Comparison of ENCODE assay signal across 20 cellular contexts in genomic region chrX:77427586-77427985, GRCh38. TPM values are rescaled to one million over a fixed set of nuclear protein-coding genes. Genes with fewer than 3 reads are reported as not detected.
A peak's percentile ranks its signal among the peaks of the same experiment; 100 is the strongest.
DNase-seq lines count a peak whose midpoint lies in the region; ATAC-seq, FAIRE-seq and TF ChIP-seq lines count a peak whose summit lies in the region.
"Had no signal": no experiment of that assay in that cellular context is flagged by ENCODE, and none has a peak within 500 bp of the region (broad histone marks: within the 10 kb centered on the region; RNA-seq: fewer than 3 reads in every experiment).

No MANE protein-coding gene starts in this region.

- no peak overlapping the region for H3K4me3 ChIP-seq in left ventricle myocardium inferior
- no peak overlapping the region for H3K4me3 ChIP-seq in endothelial cell of umbilical vein (replicated peaks in 1 of 3; ENCODE audit: insufficient read depth in 1 of 3, low read depth in 1 of 3, low read length in 3 of 3)
- no peak overlapping the region for H3K4me3 ChIP-seq in small intestine (ENCODE audit: low read depth in 1 of 2, low read length in 2 of 2)
- H3K4me3 ChIP-seq: BLaER1 had no signal

- BruUV-seq in endothelial cell of umbilical vein (replicated peaks; lab: Mats Ljungman, UMichigan) = no TSS peak

- H3K27ac Mint-ChIP-seq in nephron = peak overlapping the region in 2 of 3 experiments; percentile 44 to 76
- H3K27ac Mint-ChIP-seq in activated T-helper 2 cell treated with anti-CD3 and anti-CD28 coated beads, Interferon-gamma antibody, Interleukin-2, Interleukin-4, amounts not matched to agents 10 μg/mL and 5 μg/mL and 100 μg/mL, durations not matched to agents 14 hours and 24 hours and 36 hours = no peak overlapping the region
- H3K27ac Mint-ChIP-seq: CD8-positive, alpha-beta memory T cell had no signal

- no peaks in the 10 kb centered on the region for H3K9me1 ChIP-seq in endothelial cell of umbilical vein (replicated peaks; ENCODE audit: control insufficient read depth, extremely low read depth, insufficient read depth, low read length)

- H2AFZ ChIP-seq in endothelial cell of umbilical vein (ENCODE audit: low read depth, low read length) = peak overlapping the region; percentile 23

- H3K4me1 Mint-ChIP-seq in nephron = peaks cover 24% of the 10 kb centered on the region
- H3K4me1 Mint-ChIP-seq in activated T-helper 2 cell treated with anti-CD3 and anti-CD28 coated beads, Interferon-gamma antibody, Interleukin-2, Interleukin-4, amounts not matched to agents 10 μg/mL and 5 μg/mL and 100 μg/mL, durations not matched to agents 14 hours and 24 hours and 36 hours (ENCODE audit: low read depth) = no peaks in the 10 kb centered on the region
- H3K4me1 Mint-ChIP-seq: CD8-positive, alpha-beta memory T cell had no signal

- no peaks in the 10 kb centered on the region for H3K4me1 ChIP-seq in left ventricle myocardium inferior
- peaks cover 21% of the 10 kb centered on the region for H3K4me1 ChIP-seq in endothelial cell of umbilical vein (ENCODE audit: control insufficient read depth, extremely low read depth, insufficient read depth, low read length)
- H3K4me1 ChIP-seq in small intestine (ENCODE audit: control insufficient read depth in 2 of 2, insufficient read depth in 1 of 2, low read depth in 1 of 2, low read length in 1 of 2) = no peaks in the 10 kb centered on the region
- H3K4me1 ChIP-seq: BLaER1, Caco-2 had no signal

- H4K20me1 ChIP-seq in endothelial cell of umbilical vein (replicated peaks; ENCODE audit: control insufficient read depth, extremely low read depth, insufficient read depth, low read length) = no peaks in the 10 kb centered on the region
- H4K20me1 ChIP-seq: BLaER1 had no signal

- no peaks in the 10 kb centered on the region for H3K79me2 ChIP-seq in endothelial cell of umbilical vein (ENCODE audit: control insufficient read depth, insufficient read depth, low read length)

- H3K36me3 ChIP-seq in left ventricle myocardium inferior (no peaks in the 10 kb centered on the region), endothelial cell of umbilical vein (ENCODE audit: control insufficient read depth in 2 of 2, extremely low read depth in 1 of 2, insufficient read depth in 2 of 2, low read length in 2 of 2) (no peaks in the 10 kb centered on the region), small intestine (ENCODE audit: control insufficient read depth in 2 of 2, insufficient read depth in 2 of 2, low read length in 2 of 2) (no peaks in the 10 kb centered on the region)
- H3K36me3 ChIP-seq: BLaER1 had no signal

- H3K9me3 ChIP-seq in left ventricle myocardium inferior (replicated peaks) (no peaks in the 10 kb centered on the region), endothelial cell of umbilical vein (replicated peaks; ENCODE audit: control insufficient read depth, insufficient read depth, low read length) (no peaks in the 10 kb centered on the region), small intestine (ENCODE audit: control insufficient read depth, low read depth) (no peaks in the 10 kb centered on the region)
- H3K9me3 ChIP-seq: BLaER1, Caco-2 had no signal

- H3K27ac ChIP-seq in left ventricle myocardium inferior (replicated peaks) (peak overlapping the region; percentile 16), endothelial cell of umbilical vein (ENCODE audit: insufficient read depth, low read depth, low read length) (peak overlapping the region; percentile 57), small intestine (ENCODE audit: low read depth in 1 of 2, low read length in 1 of 2) (no peak overlapping the region)
- H3K27ac ChIP-seq: 22Rv1, BLaER1 had no signal

- intact Hi-C loops in left ventricle myocardium inferior (cut with micrococcal nuclease) = no loop called here
- intact Hi-C loops in Right ventricle myocardium inferior (cut with DNase I) = no loop called here
- intact Hi-C loops in endothelial cell of umbilical vein (cut with micrococcal nuclease) = no loop called here
- intact Hi-C loops in activated T-helper 2 cell treated with anti-CD3 and anti-CD28 coated beads, Interferon-gamma antibody, Interleukin-2, Interleukin-4, amounts not matched to agents 10 μg/mL and 5 μg/mL and 100 μg/mL, durations not matched to agents 14 hours and 24 hours and 36 hours (cut with micrococcal nuclease) = no loop called here

- FAIRE-seq in endothelial cell of umbilical vein (lab: Jason Lieb, UNC) = no peak
- no peak for FAIRE-seq in small intestine (lab: Jason Lieb, UNC)

- no peak for TF ChIP-seq POLR2A in endothelial cell of umbilical vein (IDR thresholded peaks at IDR 0.05; ENCODE audit: low read depth, low read length)

- TF ChIP-seq CTCF in left ventricle myocardium inferior (IDR thresholded peaks at IDR 0.05; ENCODE audit: borderline replicate concordance) (no peak), endothelial cell of umbilical vein (IDR thresholded peaks at IDR 0.05; ENCODE audit: extremely low read depth in 1 of 2, insufficient read depth in 1 of 2, low read depth in 1 of 2, low read length in 2 of 2) (no peak), nephron (IDR thresholded peaks at IDR 0.05; ENCODE audit: unreplicated experiment in 3 of 3) (no peak)

- peaks cover 5% of the 10 kb centered on the region for H3K27me3 Mint-ChIP-seq in nephron (ENCODE audit: low read depth)
- H3K27me3 Mint-ChIP-seq in activated T-helper 2 cell treated with anti-CD3 and anti-CD28 coated beads, Interferon-gamma antibody, Interleukin-2, Interleukin-4, amounts not matched to agents 10 μg/mL and 5 μg/mL and 100 μg/mL, durations not matched to agents 14 hours and 24 hours and 36 hours (ENCODE audit: low read depth) = no peaks in the 10 kb centered on the region

- H3K27me3 ChIP-seq in left ventricle myocardium inferior (ENCODE audit: low read depth) = no peaks in the 10 kb centered on the region
- H3K27me3 ChIP-seq in endothelial cell of umbilical vein (ENCODE audit: control insufficient read depth in 2 of 2, insufficient read depth in 2 of 2, low read length in 2 of 2) = no peaks in the 10 kb centered on the region
- H3K27me3 ChIP-seq in small intestine (ENCODE audit: control insufficient read depth in 2 of 2, insufficient read depth in 2 of 2, low read length in 2 of 2) = no peaks in the 10 kb centered on the region

- H3K4me3 Mint-ChIP-seq in nephron = no peak overlapping the region
- H3K4me3 Mint-ChIP-seq in activated T-helper 2 cell treated with anti-CD3 and anti-CD28 coated beads, Interferon-gamma antibody, Interleukin-2, Interleukin-4, amounts not matched to agents 10 μg/mL and 5 μg/mL and 100 μg/mL, durations not matched to agents 14 hours and 24 hours and 36 hours (ENCODE audit: low read depth) = no peak overlapping the region
- H3K4me3 Mint-ChIP-seq: CD8-positive, alpha-beta memory T cell; H9 had no signal

- H3K36me3 Mint-ChIP-seq in nephron (ENCODE audit: low read depth) = no peaks in the 10 kb centered on the region
- no peaks in the 10 kb centered on the region for H3K36me3 Mint-ChIP-seq in activated T-helper 2 cell treated with anti-CD3 and anti-CD28 coated beads, Interferon-gamma antibody, Interleukin-2, Interleukin-4, amounts not matched to agents 10 μg/mL and 5 μg/mL and 100 μg/mL, durations not matched to agents 14 hours and 24 hours and 36 hours (ENCODE audit: low read depth)
- H3K36me3 Mint-ChIP-seq: CD8-positive, alpha-beta memory T cell had no signal

- 80 to 100% (median 93%) methylated on average over 1 of the region's 1 CpG for WGBS in small intestine, 3 donors

- no peak overlapping the region for H3K9ac ChIP-seq in endothelial cell of umbilical vein (replicated peaks; ENCODE audit: extremely low read depth, insufficient read depth, low read length)
- H3K9ac ChIP-seq: BLaER1 had no signal

- peaks cover 10% of the 10 kb centered on the region for H3K9me3 Mint-ChIP-seq in nephron
- no peaks in the 10 kb centered on the region for H3K9me3 Mint-ChIP-seq in activated T-helper 2 cell treated with anti-CD3 and anti-CD28 coated beads, Interferon-gamma antibody, Interleukin-2, Interleukin-4, amounts not matched to agents 10 μg/mL and 5 μg/mL and 100 μg/mL, durations not matched to agents 14 hours and 24 hours and 36 hours
- H3K9me3 Mint-ChIP-seq: CD8-positive, alpha-beta memory T cell had no signal

- POLR2A ChIA-PET in endothelial cell of umbilical vein (lab: Charles Lee) = no interaction called here

- no peak overlapping the region for H3K4me2 ChIP-seq in endothelial cell of umbilical vein (ENCODE audit: insufficient read depth, low read length)
- H3K4me2 ChIP-seq: BLaER1 had no signal

- dilution Hi-C loops in endothelial cell of umbilical vein (cut with MboI; ENCODE audit: extremely low pct_ligation_motif_present, low sequenced_read_pairs) = no loop called here

- DNase-seq in left ventricle myocardium inferior (no peak), Right ventricle myocardium inferior (ENCODE audit: missing footprints) (no peak), endothelial cell of umbilical vein (ENCODE audit: low read depth, low spot score) (no peak), NCI-H146 (lab: John Stamatoyannopoulos, UW) (no peak), small intestine (no peak)
- no peak for DNase-seq in stimulated activated CD8-positive, alpha-beta memory T cell treated with anti-CD3 and anti-CD28 coated beads, Interleukin-4, amount 100 ng/mL, for 48 hours
- DNase-seq in activated T-helper 2 cell treated with anti-CD3 and anti-CD28 coated beads, Interferon-gamma antibody, Interleukin-2, Interleukin-4, amounts not matched to agents 10 μg/mL and 5 μg/mL and 100 μg/mL, durations not matched to agents 14 hours and 24 hours and 36 hours (ENCODE audit: low spot score) = no peak
- DNase-seq: AML-193; Caco-2; CD8-positive, alpha-beta memory T cell; DND-41; GF-D8; GOT3; H9; IMR-90 had no signal

- ATAC-seq in Right ventricle myocardium inferior = no peak

- CTCF ChIA-PET in endothelial cell of umbilical vein (lab: Charles Lee) = no interaction called here

TF ChIP-seq in endothelial cell of umbilical vein, 7 proteins besides CTCF, POLR2A, EP300 and RAD21:
- no peak for TF ChIP-seq POLR2AphosphoS5 (IDR thresholded peaks at IDR 0.05; ENCODE audit: insufficient read depth, low read depth, low read length)

RNA-seq across cellular contexts. Expression of gene FGF16, which starts 19.6 kb away (rescaled TPM):
- 0.14 TPM for total RNA-seq in left ventricle myocardium inferior
- 0.24 TPM for total RNA-seq in Right ventricle myocardium inferior
- total RNA-seq in endothelial cell of umbilical vein = 3.1 and 5.1 TPM in 2 replicates
- polyA plus RNA-seq in endothelial cell of umbilical vein = 3.1 and 3.8 TPM in 2 replicates
- 3.1 TPM in 2 replicates for polyA plus RNA-seq in endothelial cell of umbilical vein (2011; cell fraction: cytosol; rRNA removed)
- polyA plus RNA-seq in endothelial cell of umbilical vein (2011; cell fraction: nucleus; rRNA removed) = 1.7 and 1.9 TPM in 2 replicates
- 10.5 and 10.9 TPM in 2 replicates for polyA plus RNA-seq in endothelial cell of umbilical vein (2012)
- 1.4 and 1.6 TPM in 2 replicates for polyA minus RNA-seq in endothelial cell of umbilical vein
- polyA minus RNA-seq in endothelial cell of umbilical vein (2011; cell fraction: cytosol; rRNA and poly(A)+ RNA removed) = not detected
- 1.4 and 1.8 TPM in 2 replicates for polyA minus RNA-seq in endothelial cell of umbilical vein (2011; cell fraction: nucleus; rRNA and poly(A)+ RNA removed)
- not detected in 2 replicates for total RNA-seq in activated T-helper 2 cell treated with anti-CD3 and anti-CD28 coated beads, Interferon-gamma antibody, Interleukin-2, Interleukin-4, amounts not matched to agents 10 μg/mL and 5 μg/mL and 100 μg/mL, durations not matched to agents 14 hours and 24 hours and 36 hours
- under 1 TPM in 1 of 3 donors, not detected in 2; 0.06 TPM for polyA plus RNA-seq in small intestine
- total RNA-seq: A673; Caco-2; CD8-positive, alpha-beta memory T cell; HT-29; IMR-90 had no signal
- polyA plus RNA-seq: CD8-positive, alpha-beta memory T cell; IMR-90 had no signal

Comparison
In these comparisons a context has a peak if more than half of its experiments do, and no peak if none do; other contexts are left out.
1. H3K27ac ChIP-seq: peak in left ventricle myocardium inferior (single experiment) and endothelial cell of umbilical vein (single experiment); none in small intestine (0 of 2).